In the genomic region with DNA sequence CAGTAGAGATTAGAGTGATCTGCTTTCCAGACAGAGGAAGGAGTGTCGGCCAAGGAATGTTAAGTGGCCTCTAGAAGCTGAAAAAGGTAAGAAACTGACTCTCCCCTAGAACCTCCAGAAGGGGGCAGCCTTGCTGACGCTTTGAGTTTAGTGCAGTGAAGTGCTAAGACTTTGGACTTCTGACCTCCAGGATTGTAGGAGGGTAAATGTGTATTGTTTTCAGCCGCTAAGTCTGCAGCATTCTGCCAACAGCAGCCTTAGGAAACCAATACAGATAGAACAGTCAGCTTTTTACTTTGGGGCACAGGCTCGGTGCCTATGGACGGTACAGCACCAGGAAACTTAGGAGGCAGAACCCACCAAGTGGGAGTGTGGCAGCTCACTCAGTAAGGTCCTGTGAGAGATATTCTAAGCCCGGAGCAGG, we compare ENCODE assay signal across 8 cellular contexts. TPM values are rescaled to one million over a fixed set of nuclear protein-coding genes. Genes with fewer than 3 reads are reported as not detected.
DNase-seq lines count a peak whose midpoint lies in the region; ATAC-seq and TF ChIP-seq lines count a peak whose summit lies in the region.

No MANE protein-coding gene starts in this region.

- H3K27ac Mint-ChIP-seq in IgD-negative memory B cell (peak overlapping the region in 2 of 3 donors; percentile 57 to 95), T-helper 17 cell (peak overlapping the region; percentile 77)

- H3K9me3 ChIP-seq in T-helper 17 cell (ENCODE audit: control insufficient read depth, low read length, poor library complexity, severe bottlenecking), result peaks cover 3% of the 10 kb centered on the region
- H3K9me3 ChIP-seq in vagina, result no peaks in the 10 kb centered on the region

- H3K27me3 ChIP-seq in dorsolateral prefrontal cortex, result no peaks in the 10 kb centered on the region
- no peaks in the 10 kb centered on the region for H3K27me3 ChIP-seq in vagina

- H3K36me3 ChIP-seq in vagina, result no peaks in the 10 kb centered on the region

- H3K27ac ChIP-seq in dorsolateral prefrontal cortex (peak overlapping the region in 6 of 59 donors; percentile 1 to 38 (median 23)), vagina (no peak overlapping the region)

- H3K9me3 Mint-ChIP-seq in IgD-negative memory B cell, result peaks cover 0 to 4% (median 1%) of the 10 kb centered on the region in 3 donors

- H3K36me3 Mint-ChIP-seq in IgD-negative memory B cell (no peaks in the 10 kb centered on the region), T-helper 17 cell (ENCODE audit: low read depth) (no peaks in the 10 kb centered on the region)

- H3K4me3 Mint-ChIP-seq in IgD-negative memory B cell, result peak overlapping the region in 3 of 4 donors; percentile 2 to 75 (median 18)
- H3K4me3 Mint-ChIP-seq in T-helper 17 cell, result no peak overlapping the region

- no peak overlapping the region for H3K4me3 ChIP-seq in dorsolateral prefrontal cortex
- H3K4me3 ChIP-seq in vagina, result no peak overlapping the region

- TF ChIP-seq POLR2A in vagina (IDR thresholded peaks at IDR 0.05), result no peak

- peaks cover 37% of the 10 kb centered on the region for H3K4me1 ChIP-seq in vagina

- H3K4me1 Mint-ChIP-seq in IgD-negative memory B cell (peaks cover 19 to 26% (median 23%) of the 10 kb centered on the region in 3 donors), T-helper 17 cell (peaks cover 31% of the 10 kb centered on the region)

- no peaks in the 10 kb centered on the region for H3K27me3 Mint-ChIP-seq in IgD-negative memory B cell
- no peaks in the 10 kb centered on the region for H3K27me3 Mint-ChIP-seq in T-helper 17 cell

- DNase-seq in DMS79 treated with DMSO at 0.1 percent for 48 hours (lab: John Stamatoyannopoulos, UW) (peak; percentile 25), T-helper 17 cell (peak in 2 of 3 donors; percentile 35 to 41), dorsolateral prefrontal cortex (peak in 2 of 10 donors; percentile 46 to 60), midbrain (lab: John Stamatoyannopoulos, UW) (peak; percentile 57), vagina (ENCODE audit: extremely low spot score in 2 of 2) (no peak), NCI-H1092 treated with DMSO at 0.1 percent for 48 hours (lab: John Stamatoyannopoulos, UW) (no peak)

- intact Hi-C loops in dorsolateral prefrontal cortex (cut with DNase I) (no loop called here), vagina (cut with DNase I) (no loop called here)

- peak in 55 of 56 donors; percentile 37 to 79 (median 69) for TF ChIP-seq CTCF in dorsolateral prefrontal cortex (IDR thresholded peaks at IDR 0.05 in 54 of 56, conservative IDR thresholded peaks at IDR 0.05 in 2 of 56; ENCODE audit: low read depth in 1 of 56, partially characterized antibody in 56 of 56)
- peak in 2 of 3 experiments; percentile 25 to 27 for TF ChIP-seq CTCF in vagina (IDR thresholded peaks at IDR 0.05)

- no peak for ATAC-seq in T-helper 17 cell
- ATAC-seq in GM21526 (IDR thresholded peaks at IDR 0.05; ENCODE audit: low FRiP score, unreplicated experiment), result no peak

RNA-seq across cellular contexts. Expression of a gene that starts 3.6 kb away (rescaled TPM):
- polyA plus RNA-seq in IgD-negative memory B cell, result 64.3 TPM
- 10 to 100 TPM; 42.1 to 43.8 TPM for total RNA-seq in T-helper 17 cell
- 10 to 100 TPM; 20.0 to 36.0 (median 27.2) TPM for total RNA-seq in dorsolateral prefrontal cortex
- total RNA-seq in vagina, result 38.3 TPM

RNA-seq across cellular contexts. Expression of a gene that starts 20.8 kb away (rescaled TPM):
- 11.7 TPM for polyA plus RNA-seq in IgD-negative memory B cell
- total RNA-seq in T-helper 17 cell (100 to 1,000 TPM; 164 to 174 TPM), dorsolateral prefrontal cortex (10 to 100 TPM; 24.8 to 72.6 (median 52.4) TPM), vagina (37.3 TPM)

Comparison
In these comparisons a context has a peak if more than half of its experiments do, and no peak if none do; other contexts are left out.
1. DNase-seq: peak in DMS79 treated with DMSO at 0.1 percent for 48 hours (single experiment), T-helper 17 cell (2 of 3) and midbrain (single experiment); none in vagina (0 of 2) and NCI-H1092 treated with DMSO at 0.1 percent for 48 hours (single experiment).